1 cellular context compared by ENCODE assay signal in the genomic region with DNA sequence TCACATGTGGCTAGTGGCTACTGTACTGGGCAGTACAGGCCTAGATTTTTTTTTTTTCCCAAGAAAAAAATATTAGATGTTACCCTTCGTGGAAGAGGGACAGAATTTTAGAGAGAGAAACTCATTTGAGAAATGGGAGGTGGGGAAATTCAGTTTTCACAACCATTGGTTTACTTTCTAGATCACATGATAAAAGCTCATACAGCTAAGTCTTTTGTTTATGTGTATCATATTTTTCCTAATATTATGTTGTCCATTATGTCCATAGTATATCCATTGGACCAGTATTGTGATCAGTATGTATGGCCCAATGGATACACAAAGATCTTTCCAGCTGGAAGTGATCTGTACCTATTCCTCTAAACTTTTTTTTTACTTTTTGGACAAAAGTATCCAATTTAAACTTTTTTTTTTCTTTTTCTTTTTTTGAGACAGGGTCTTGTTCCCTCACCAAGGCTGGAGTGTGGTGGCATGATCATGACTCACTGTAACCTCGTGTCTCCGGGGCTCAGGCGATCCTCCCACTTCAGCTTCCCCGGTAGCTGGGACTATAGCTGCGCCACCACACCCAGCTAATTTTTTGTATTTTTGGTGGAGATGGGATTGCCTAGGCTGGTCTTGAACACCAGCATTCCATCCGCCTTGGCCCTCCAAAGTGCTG.
A peak's percentile ranks its signal among the peaks of the same experiment; 100 is the strongest.
TF ChIP-seq lines count a peak whose summit lies in the region.

No MANE protein-coding gene starts in this region.

TF ChIP-seq in K562, 482 proteins besides CTCF, POLR2A, EP300 and RAD21 (continues in another document):
- TF ChIP-seq, protein P1, sequence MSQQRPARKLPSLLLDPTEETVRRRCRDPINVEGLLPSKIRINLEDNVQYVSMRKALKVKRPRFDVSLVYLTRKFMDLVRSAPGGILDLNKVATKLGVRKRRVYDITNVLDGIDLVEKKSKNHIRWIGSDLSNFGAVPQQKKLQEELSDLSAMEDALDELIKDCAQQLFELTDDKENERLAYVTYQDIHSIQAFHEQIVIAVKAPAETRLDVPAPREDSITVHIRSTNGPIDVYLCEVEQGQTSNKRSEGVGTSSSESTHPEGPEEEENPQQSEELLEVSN (IDR thresholded peaks at IDR 0.05; ENCODE audit: borderline replicate concordance in 1 of 2, extremely low read depth in 1 of 2, insufficient read depth in 1 of 2, insufficient read length in 1 of 2, low read depth in 1 of 2, low read length in 1 of 2, poor library complexity in 1 of 2, severe bottlenecking in 1 of 2): peak in 1 of 2 experiments; percentile 48
- TF ChIP-seq ZNF384 (IDR thresholded peaks at IDR 0.05; ENCODE audit: low read depth, low read length) (peak; percentile 42; the same call in 1 of the 2 replicates), ZBTB26 (CRISPR knock-in tag; IDR thresholded peaks at IDR 0.05) (no peak), L3MBTL2 (IDR thresholded peaks at IDR 0.05) (peak; percentile 45; the same call in 1 of the 2 replicates), ZNF263 (CRISPR knock-in tag; IDR thresholded peaks at IDR 0.05; ENCODE audit: borderline replicate concordance) (no peak), NFXL1 (CRISPR knock-in tag; IDR thresholded peaks at IDR 0.05) (no peak), DDX20 (tag; IDR thresholded peaks at IDR 0.05; ENCODE audit: low read depth) (no peak), TFE3 (CRISPR knock-in tag; IDR thresholded peaks at IDR 0.05) (peak; percentile 20; the same call in 1 of the 2 replicates), TRIM28 (IDR thresholded peaks at IDR 0.05) (no peak), FOXA1 (IDR thresholded peaks at IDR 0.05; ENCODE audit: borderline replicate concordance) (no peak), SMARCC2 (IDR thresholded peaks at IDR 0.05; ENCODE audit: low read depth) (no peak), SP1 (CRISPR knock-in tag; IDR thresholded peaks at IDR 0.05) (peak; percentile 26; the same call in 1 of the 2 replicates), CXXC5 (CRISPR knock-in tag; IDR thresholded peaks at IDR 0.05) (no peak; the same call in 1 of the 2 replicates), NFATC3 (IDR thresholded peaks at IDR 0.05) (no peak), ZNF79 (CRISPR knock-in tag; IDR thresholded peaks at IDR 0.05; ENCODE audit: low read depth) (no peak), ZNF444 (CRISPR knock-in tag; IDR thresholded peaks at IDR 0.05) (no peak), ZNF408 (CRISPR knock-in tag; IDR thresholded peaks at IDR 0.05; ENCODE audit: low read depth) (no peak), HINFP (tag; conservative IDR thresholded peaks at IDR 0.05; ENCODE audit: low read depth) (no peak), SMARCE1 (IDR thresholded peaks at IDR 0.05) (peak; percentile 73), NR2C2 (CRISPR knock-in tag; IDR thresholded peaks at IDR 0.05) (no peak), NR2C2 (tag; IDR thresholded peaks at IDR 0.05) (peak; percentile 34; the same call in 1 of the 2 replicates), GTF3C2 (IDR thresholded peaks at IDR 0.05; ENCODE audit: borderline replicate concordance, extremely low read depth, insufficient read length) (no peak), ARID1B (IDR thresholded peaks at IDR 0.05) (peak; percentile 59), ZSCAN29 (IDR thresholded peaks at IDR 0.05) (no peak), LEF1 (IDR thresholded peaks at IDR 0.05) (no peak), MLLT1 (IDR thresholded peaks at IDR 0.05) (0 out of 4 replicates have a peak, but pooled peaks have one; percentile 24 to 28), NR2C1 (IDR thresholded peaks at IDR 0.05) (no peak; the same call in 1 of the 2 replicates), NR2C1 (tag; IDR thresholded peaks at IDR 0.05) (no peak), EGR1 (conservative IDR thresholded peaks at IDR 0.05) (peak; percentile 28), CREB1 (IDR thresholded peaks at IDR 0.05) (no peak), CREB1 (CRISPR knock-in tag; IDR thresholded peaks at IDR 0.05) (0 out of 2 replicates have a peak, but pooled peaks have one; percentile 23), KLF13 (tag; IDR thresholded peaks at IDR 0.05; ENCODE audit: borderline replicate concordance, low read depth) (peak; percentile 74), ZNF217 (CRISPR knock-in tag; IDR thresholded peaks at IDR 0.05) (no peak), CC2D1A (IDR thresholded peaks at IDR 0.05) (0 out of 2 replicates have a peak, but pooled peaks have one; percentile 14), PHB2 (IDR thresholded peaks at IDR 0.05; ENCODE audit: low read depth) (0 out of 2 replicates have a peak, but pooled peaks have one; percentile 49), FOXK2 (conservative IDR thresholded peaks at IDR 0.05 in 1 of 2, IDR thresholded peaks at IDR 0.05 in 1 of 2; ENCODE audit: low read depth in 2 of 2) (peak; percentile 17 to 36; a peak in 1 of 4 replicates), SAP30 (IDR thresholded peaks at IDR 0.05; ENCODE audit: borderline replicate concordance, insufficient read depth, low read depth, low read length, poor library complexity, severe bottlenecking) (no peak), RNF2 (IDR thresholded peaks at IDR 0.05) (no peak), EP400 (IDR thresholded peaks at IDR 0.05) (0 out of 2 replicates have a peak, but pooled peaks have one; percentile 35)
- TF ChIP-seq, protein P2, sequence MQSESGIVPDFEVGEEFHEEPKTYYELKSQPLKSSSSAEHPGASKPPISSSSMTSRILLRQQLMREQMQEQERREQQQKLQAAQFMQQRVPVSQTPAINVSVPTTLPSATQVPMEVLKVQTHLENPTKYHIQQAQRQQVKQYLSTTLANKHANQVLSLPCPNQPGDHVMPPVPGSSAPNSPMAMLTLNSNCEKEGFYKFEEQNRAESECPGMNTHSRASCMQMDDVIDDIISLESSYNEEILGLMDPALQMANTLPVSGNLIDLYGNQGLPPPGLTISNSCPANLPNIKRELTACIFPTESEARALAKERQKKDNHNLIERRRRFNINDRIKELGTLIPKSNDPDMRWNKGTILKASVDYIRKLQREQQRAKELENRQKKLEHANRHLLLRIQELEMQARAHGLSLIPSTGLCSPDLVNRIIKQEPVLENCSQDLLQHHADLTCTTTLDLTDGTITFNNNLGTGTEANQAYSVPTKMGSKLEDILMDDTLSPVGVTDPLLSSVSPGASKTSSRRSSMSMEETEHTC (IDR thresholded peaks at IDR 0.05): peak; percentile 80; the same call in 1 of the 2 replicates
- TF ChIP-seq, protein P3, sequence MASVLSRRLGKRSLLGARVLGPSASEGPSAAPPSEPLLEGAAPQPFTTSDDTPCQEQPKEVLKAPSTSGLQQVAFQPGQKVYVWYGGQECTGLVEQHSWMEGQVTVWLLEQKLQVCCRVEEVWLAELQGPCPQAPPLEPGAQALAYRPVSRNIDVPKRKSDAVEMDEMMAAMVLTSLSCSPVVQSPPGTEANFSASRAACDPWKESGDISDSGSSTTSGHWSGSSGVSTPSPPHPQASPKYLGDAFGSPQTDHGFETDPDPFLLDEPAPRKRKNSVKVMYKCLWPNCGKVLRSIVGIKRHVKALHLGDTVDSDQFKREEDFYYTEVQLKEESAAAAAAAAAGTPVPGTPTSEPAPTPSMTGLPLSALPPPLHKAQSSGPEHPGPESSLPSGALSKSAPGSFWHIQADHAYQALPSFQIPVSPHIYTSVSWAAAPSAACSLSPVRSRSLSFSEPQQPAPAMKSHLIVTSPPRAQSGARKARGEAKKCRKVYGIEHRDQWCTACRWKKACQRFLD (CRISPR knock-in tag; IDR thresholded peaks at IDR 0.05): peak; percentile 73; the same call in 1 of the 2 replicates
- TF ChIP-seq, protein P4, sequence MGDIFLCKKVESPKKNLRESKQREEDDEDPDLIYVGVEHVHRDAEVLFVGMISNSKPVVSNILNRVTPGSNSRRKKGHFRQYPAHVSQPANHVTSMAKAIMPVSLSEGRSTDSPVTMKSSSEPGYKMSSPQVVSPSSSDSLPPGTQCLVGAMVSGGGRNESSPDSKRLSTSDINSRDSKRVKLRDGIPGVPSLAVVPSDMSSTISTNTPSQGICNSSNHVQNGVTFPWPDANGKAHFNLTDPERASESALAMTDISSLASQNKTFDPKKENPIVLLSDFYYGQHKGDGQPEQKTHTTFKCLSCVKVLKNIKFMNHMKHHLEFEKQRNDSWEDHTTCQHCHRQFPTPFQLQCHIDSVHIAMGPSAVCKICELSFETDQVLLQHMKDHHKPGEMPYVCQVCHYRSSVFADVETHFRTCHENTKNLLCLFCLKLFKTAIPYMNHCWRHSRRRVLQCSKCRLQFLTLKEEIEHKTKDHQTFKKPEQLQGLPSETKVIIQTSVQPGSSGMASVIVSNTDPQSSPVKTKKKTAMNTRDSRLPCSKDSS (IDR thresholded peaks at IDR 0.05; ENCODE audit: low read depth, partially characterized antibody): no peak
- TF ChIP-seq, protein P5, sequence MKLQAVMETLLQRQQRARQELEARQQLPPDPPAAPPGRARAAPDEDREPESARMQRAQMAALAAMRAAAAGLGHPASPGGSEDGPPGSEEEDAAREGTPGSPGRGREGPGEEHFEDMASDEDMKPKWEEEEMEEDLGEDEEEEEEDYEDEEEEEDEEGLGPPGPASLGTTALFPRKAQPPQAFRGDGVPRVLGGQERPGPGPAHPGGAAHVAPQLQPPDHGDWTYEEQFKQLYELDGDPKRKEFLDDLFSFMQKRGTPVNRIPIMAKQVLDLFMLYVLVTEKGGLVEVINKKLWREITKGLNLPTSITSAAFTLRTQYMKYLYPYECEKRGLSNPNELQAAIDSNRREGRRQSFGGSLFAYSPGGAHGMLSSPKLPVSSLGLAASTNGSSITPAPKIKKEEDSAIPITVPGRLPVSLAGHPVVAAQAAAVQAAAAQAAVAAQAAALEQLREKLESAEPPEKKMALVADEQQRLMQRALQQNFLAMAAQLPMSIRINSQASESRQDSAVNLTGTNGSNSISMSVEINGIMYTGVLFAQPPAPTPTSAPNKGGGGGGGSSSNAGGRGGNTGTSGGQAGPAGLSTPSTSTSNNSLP (IDR thresholded peaks at IDR 0.05; ENCODE audit: borderline replicate concordance, low read depth, low read length): peak; percentile 46; the same call in 1 of the 2 replicates
